In genomic region chr6:170277893-170278742, GRCh38 we compare ENCODE assay signal across 19 cellular contexts. TPM values are rescaled to one million over a fixed set of nuclear protein-coding genes. Genes with fewer than 3 reads are reported as not detected.
DNase-seq lines count a peak whose midpoint lies in the region; ATAC-seq and TF ChIP-seq lines count a peak whose summit lies in the region.
"Had no signal": no experiment of that assay in that cellular context is flagged by ENCODE, and none has a peak within 500 bp of the region (broad histone marks: within the 10 kb centered on the region; RNA-seq: fewer than 3 reads in every experiment).

No MANE protein-coding gene starts in this region.

- no peak for TF ChIP-seq CTCF in activated CD8-positive, alpha-beta T cell treated with anti-CD3 and anti-CD28 coated beads for 36 hours (IDR thresholded peaks at IDR 0.05)
- no peak for TF ChIP-seq CTCF in psoas muscle (IDR thresholded peaks at IDR 0.05)

- intact Hi-C loops in activated CD8-positive, alpha-beta T cell treated with anti-CD3 and anti-CD28 coated beads for 36 hours (cut with micrococcal nuclease): no loop called here
- intact Hi-C loops in psoas muscle (cut with DNase I): loop anchor here in 1 of 2 donors (10.0 kb wide), 1 partner anchor 113 kb away; no protein-coding TSS in a partner anchor

- no peaks in the 10 kb centered on the region for H3K36me3 ChIP-seq in CD8-positive, alpha-beta memory T cell (ENCODE audit: insufficient read depth, low read length)
- peaks cover 0 to 5% of the 10 kb centered on the region in 2 donors for H3K36me3 ChIP-seq in psoas muscle (ENCODE audit: insufficient read depth in 1 of 2, low read depth in 1 of 2)
- H3K36me3 ChIP-seq: transverse colon had no signal

- H3K4me3 ChIP-seq in CD8-positive, alpha-beta memory T cell (ENCODE audit: low read length): no peak overlapping the region
- H3K4me3 ChIP-seq in psoas muscle: no peak overlapping the region
- H3K4me3 ChIP-seq: transverse colon had no signal

- peaks cover 23% of the 10 kb centered on the region for H3K4me1 Mint-ChIP-seq in activated T-cell treated with anti-CD3 and anti-CD28 coated beads, Interleukin-2, amount 50 U/mL, for 72 hours (ENCODE audit: low read depth)
- peaks cover 20 to 31% (median 27%) of the 10 kb centered on the region in 3 donors for H3K4me1 Mint-ChIP-seq in CD8-positive, alpha-beta memory T cell
- H3K4me1 Mint-ChIP-seq in activated CD8-positive, alpha-beta T cell treated with anti-CD3 and anti-CD28 coated beads for 36 hours (ENCODE audit: low read depth): peaks cover 30% of the 10 kb centered on the region

- no peak for ATAC-seq in activated T-cell treated with anti-CD3 and anti-CD28 coated beads, Interleukin-2, amount 50 U/mL, for 72 hours (replicated peaks in 1 of 2)
- ATAC-seq in activated CD8-positive, alpha-beta T cell treated with anti-CD3 and anti-CD28 coated beads for 36 hours: peak; percentile 57
- no peak for ATAC-seq in psoas muscle
- no peak for ATAC-seq in HG02970 (IDR thresholded peaks at IDR 0.05; ENCODE audit: low FRiP score, unreplicated experiment)
- ATAC-seq: stimulated activated naive B cell treated with anti-CD40 and anti-IgM and Interleukin-4, amounts not matched to agents 10 μg/mL and 1 μg/mL and 100 μg/mL, for 72 hours had no signal

- peaks cover 8% of the 10 kb centered on the region for H3K27me3 ChIP-seq in CD8-positive, alpha-beta memory T cell (ENCODE audit: insufficient read depth, low read length, poor library complexity, severe bottlenecking)
- no peaks in the 10 kb centered on the region for H3K27me3 ChIP-seq in psoas muscle (ENCODE audit: insufficient read depth in 3 of 3, low read length in 2 of 3)
- H3K27me3 ChIP-seq: transverse colon had no signal

- peaks cover 0 to 4% of the 10 kb centered on the region in 2 donors for H3K36me3 Mint-ChIP-seq in activated T-cell treated with anti-CD3 and anti-CD28 coated beads, Interleukin-2, amount 50 U/mL, for 72 hours (ENCODE audit: insufficient read depth in 2 of 2)
- H3K36me3 Mint-ChIP-seq in CD8-positive, alpha-beta memory T cell: peaks cover 0 to 1% (median 0%) of the 10 kb centered on the region in 3 donors
- H3K36me3 Mint-ChIP-seq in activated CD8-positive, alpha-beta T cell treated with anti-CD3 and anti-CD28 coated beads for 36 hours (ENCODE audit: low read depth): peaks cover 5% of the 10 kb centered on the region

- H3K27me3 Mint-ChIP-seq in activated T-cell treated with anti-CD3 and anti-CD28 coated beads, Interleukin-2, amount 50 U/mL, for 72 hours (ENCODE audit: low read depth): no peaks in the 10 kb centered on the region
- H3K27me3 Mint-ChIP-seq in CD8-positive, alpha-beta memory T cell: peaks cover 10 to 17% of the 10 kb centered on the region in 2 donors
- no peaks in the 10 kb centered on the region for H3K27me3 Mint-ChIP-seq in activated CD8-positive, alpha-beta T cell treated with anti-CD3 and anti-CD28 coated beads for 36 hours
- H3K27me3 Mint-ChIP-seq: brain had no signal

- CTCF ChIA-PET in CD8-positive, alpha-beta memory T cell (lab: Charles Lee): interaction anchor here (1.5 kb wide), 1 partner anchor 16 kb away, joined by 3 read pairs; no protein-coding TSS in a partner anchor
- CTCF ChIA-PET in activated CD8-positive, alpha-beta T cell treated with anti-CD3 and anti-CD28 coated beads for 36 hours (lab: Charles Lee): interaction anchor here (0.7 to 1.2 kb wide), 3 partner anchors 8 to 446 kb away, joined by 3 to 4 read pairs (median 3); no protein-coding TSS in a partner anchor

- H3K9me3 Mint-ChIP-seq in activated T-cell treated with anti-CD3 and anti-CD28 coated beads, Interleukin-2, amount 50 U/mL, for 72 hours: no peaks in the 10 kb centered on the region
- peaks cover 0 to 2% (median 0%) of the 10 kb centered on the region in 5 donors for H3K9me3 Mint-ChIP-seq in CD8-positive, alpha-beta memory T cell
- H3K9me3 Mint-ChIP-seq in activated CD8-positive, alpha-beta T cell treated with anti-CD3 and anti-CD28 coated beads for 36 hours: peaks cover 9% of the 10 kb centered on the region

- H3K4me1 ChIP-seq in CD8-positive, alpha-beta memory T cell (ENCODE audit: insufficient read depth, low read length): peaks cover 29% of the 10 kb centered on the region
- H3K4me1 ChIP-seq in psoas muscle: peaks cover 23% of the 10 kb centered on the region

- peak overlapping the region; percentile 10 to 54 for H3K4me3 Mint-ChIP-seq in activated T-cell treated with anti-CD3 and anti-CD28 coated beads, Interleukin-2, amount 50 U/mL, for 72 hours
- H3K4me3 Mint-ChIP-seq in CD8-positive, alpha-beta memory T cell: peak overlapping the region in 4 of 7 donors; percentile 17 to 60 (median 24)
- peak overlapping the region; percentile 20 for H3K4me3 Mint-ChIP-seq in activated CD8-positive, alpha-beta T cell treated with anti-CD3 and anti-CD28 coated beads for 36 hours
- H3K4me3 Mint-ChIP-seq: brain; stimulated activated naive B cell treated with anti-CD40 and anti-IgM and Interleukin-4, amounts not matched to agents 10 μg/mL and 1 μg/mL and 100 μg/mL, for 72 hours had no signal

- POLR2A ChIA-PET in CD8-positive, alpha-beta memory T cell (lab: Charles Lee): no interaction called here
- POLR2A ChIA-PET in activated CD8-positive, alpha-beta T cell treated with anti-CD3 and anti-CD28 coated beads for 36 hours (lab: Charles Lee): interaction anchor here (0.7 to 1.7 kb wide), 2 partner anchors 11 to 13 kb away, joined by 4 read pairs; partner anchors contain the start of gene DLL1

- H3K27ac Mint-ChIP-seq in activated T-cell treated with anti-CD3 and anti-CD28 coated beads, Interleukin-2, amount 50 U/mL, for 72 hours: peak overlapping the region; percentile 34
- H3K27ac Mint-ChIP-seq in CD8-positive, alpha-beta memory T cell: peak overlapping the region in 3 of 8 donors; percentile 37 to 61 (median 41)
- peak overlapping the region; percentile 77 for H3K27ac Mint-ChIP-seq in activated CD8-positive, alpha-beta T cell treated with anti-CD3 and anti-CD28 coated beads for 36 hours
- H3K27ac Mint-ChIP-seq: stimulated activated naive B cell treated with anti-CD40 and anti-IgM and Interleukin-4, amounts not matched to agents 10 μg/mL and 1 μg/mL and 100 μg/mL, for 72 hours had no signal

- 80 to 87% (median 87%) methylated on average over 8 of the region's 8 CpGs for WGBS in psoas muscle, 3 donors

- no peak for DNase-seq in activated T-cell treated with anti-CD3 and anti-CD28 coated beads, Interleukin-2, amount 50 U/mL, for 72 hours
- no peak for DNase-seq in activated T-cell treated with anti-CD3 and anti-CD28 coated beads, Interleukin-2, amount 50 U/mL, for 1 hour
- peak in 1 of 5 donors; percentile 36 for DNase-seq in CD8-positive, alpha-beta memory T cell
- DNase-seq in activated CD8-positive, alpha-beta T cell treated with anti-CD3 and anti-CD28 coated beads for 36 hours: no peak
- DNase-seq in psoas muscle: peak in 1 of 2 donors; percentile 21
- DNase-seq in NCI-H2171 (lab: John Stamatoyannopoulos, UW): no peak
- DNase-seq in DMS53 treated with DMSO at 0.1 percent for 48 hours (lab: John Stamatoyannopoulos, UW; ENCODE audit: unreplicated experiment): no peak
- DNase-seq: ACHN; activated CD4-positive, CD25-positive, alpha-beta regulatory T cell; activated gamma-delta T cell; cortex of kidney; hypothalamus; NCI-H526 treated with DMSO at 0.1 percent for 48 hours; SIG-M5; stimulated activated naive B cell treated with anti-CD40 and anti-IgM and Interleukin-4, amounts not matched to agents 10 μg/mL and 1 μg/mL and 100 μg/mL, for 72 hours; transverse colon had no signal

- no peak overlapping the region for H3K27ac ChIP-seq in CD8-positive, alpha-beta memory T cell (ENCODE audit: low read depth, low read length)
- H3K27ac ChIP-seq in psoas muscle: peak overlapping the region; percentile 82

- H3K9me3 ChIP-seq in CD8-positive, alpha-beta memory T cell (ENCODE audit: low read length): no peaks in the 10 kb centered on the region
- no peaks in the 10 kb centered on the region for H3K9me3 ChIP-seq in psoas muscle
- H3K9me3 ChIP-seq: transverse colon had no signal

RNA-seq across cellular contexts. Expression of gene DLL1, which starts 12.8 kb away (rescaled TPM):
- 1 to 10 TPM; 1.7 to 2.3 TPM for total RNA-seq in activated T-cell treated with anti-CD3 and anti-CD28 coated beads, Interleukin-2, amount 50 U/mL, for 72 hours
- total RNA-seq in CD8-positive, alpha-beta memory T cell: under 1 TPM; 0.79 to 0.86 TPM
- 0.49 TPM for polyA plus RNA-seq in CD8-positive, alpha-beta memory T cell
- total RNA-seq in activated CD8-positive, alpha-beta T cell treated with anti-CD3 and anti-CD28 coated beads for 36 hours: 1 to 10 TPM; 1.9 to 2.4 TPM
- 1 to 10 TPM; 2.9 to 5.3 (median 4.6) TPM for total RNA-seq in psoas muscle
- polyA plus RNA-seq in psoas muscle: 1 to 10 TPM; 1.5 to 1.8 (median 1.6) TPM
- total RNA-seq: T-helper 2 cell treated with Interferon-gamma antibody and Interleukin-4, amounts not matched to agents 100 ng/mL and 5 ng/mL, for 36 hours had no signal

RNA-seq across cellular contexts. Expression of gene FAM120B, which starts 28.4 kb away (rescaled TPM):
- 10 to 100 TPM; 17.2 to 23.2 TPM for total RNA-seq in activated T-cell treated with anti-CD3 and anti-CD28 coated beads, Interleukin-2, amount 50 U/mL, for 72 hours
- 10 to 100 TPM; 19.1 to 20.9 TPM for total RNA-seq in CD8-positive, alpha-beta memory T cell
- 29.8 TPM for polyA plus RNA-seq in CD8-positive, alpha-beta memory T cell
- total RNA-seq in activated CD8-positive, alpha-beta T cell treated with anti-CD3 and anti-CD28 coated beads for 36 hours: 10 to 100 TPM; 19.0 to 19.5 TPM
- total RNA-seq in psoas muscle: 10 to 100 TPM; 17.2 to 24.2 (median 23.7) TPM
- 10 to 100 TPM in 1 of 3 donors, 1 to 10 TPM in 2; 9.2 to 19.4 (median 9.4) TPM for polyA plus RNA-seq in psoas muscle
